Comparison of ENCODE assay signal across 1 cellular context in the genomic region with DNA sequence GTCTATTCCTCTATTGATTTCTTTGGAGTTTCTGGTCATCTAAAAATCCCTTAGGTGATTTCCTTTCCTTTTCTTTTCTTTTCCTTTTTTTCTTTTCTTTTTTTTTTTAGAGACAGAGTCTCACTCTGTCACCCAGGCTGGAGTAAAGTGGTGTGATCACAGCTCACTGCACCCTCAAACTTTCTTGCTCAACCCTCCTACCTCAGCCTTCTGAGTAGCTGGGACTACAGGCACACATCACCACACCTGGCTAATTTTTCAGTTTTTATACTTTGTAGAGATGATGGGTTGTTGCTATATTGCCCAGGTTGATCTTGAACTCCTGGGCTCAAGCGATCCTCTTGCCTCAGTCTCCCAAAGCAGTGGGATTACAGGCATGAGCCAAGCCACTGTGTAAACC.
TF ChIP-seq lines count a peak whose summit lies in the region.

No MANE protein-coding gene starts in this region.

TF ChIP-seq in WTC11, 78 proteins besides CTCF, POLR2A, EP300 and RAD21 (continued from another document):
- TF ChIP-seq, protein P1, sequence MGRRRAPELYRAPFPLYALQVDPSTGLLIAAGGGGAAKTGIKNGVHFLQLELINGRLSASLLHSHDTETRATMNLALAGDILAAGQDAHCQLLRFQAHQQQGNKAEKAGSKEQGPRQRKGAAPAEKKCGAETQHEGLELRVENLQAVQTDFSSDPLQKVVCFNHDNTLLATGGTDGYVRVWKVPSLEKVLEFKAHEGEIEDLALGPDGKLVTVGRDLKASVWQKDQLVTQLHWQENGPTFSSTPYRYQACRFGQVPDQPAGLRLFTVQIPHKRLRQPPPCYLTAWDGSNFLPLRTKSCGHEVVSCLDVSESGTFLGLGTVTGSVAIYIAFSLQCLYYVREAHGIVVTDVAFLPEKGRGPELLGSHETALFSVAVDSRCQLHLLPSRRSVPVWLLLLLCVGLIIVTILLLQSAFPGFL (CRISPR knock-in tag; IDR thresholded peaks at IDR 0.05; ENCODE audit: borderline replicate concordance) = no peak
- no peak for TF ChIP-seq SMAD4 (CRISPR knock-in tag; IDR thresholded peaks at IDR 0.05)
- TF ChIP-seq, protein P2, sequence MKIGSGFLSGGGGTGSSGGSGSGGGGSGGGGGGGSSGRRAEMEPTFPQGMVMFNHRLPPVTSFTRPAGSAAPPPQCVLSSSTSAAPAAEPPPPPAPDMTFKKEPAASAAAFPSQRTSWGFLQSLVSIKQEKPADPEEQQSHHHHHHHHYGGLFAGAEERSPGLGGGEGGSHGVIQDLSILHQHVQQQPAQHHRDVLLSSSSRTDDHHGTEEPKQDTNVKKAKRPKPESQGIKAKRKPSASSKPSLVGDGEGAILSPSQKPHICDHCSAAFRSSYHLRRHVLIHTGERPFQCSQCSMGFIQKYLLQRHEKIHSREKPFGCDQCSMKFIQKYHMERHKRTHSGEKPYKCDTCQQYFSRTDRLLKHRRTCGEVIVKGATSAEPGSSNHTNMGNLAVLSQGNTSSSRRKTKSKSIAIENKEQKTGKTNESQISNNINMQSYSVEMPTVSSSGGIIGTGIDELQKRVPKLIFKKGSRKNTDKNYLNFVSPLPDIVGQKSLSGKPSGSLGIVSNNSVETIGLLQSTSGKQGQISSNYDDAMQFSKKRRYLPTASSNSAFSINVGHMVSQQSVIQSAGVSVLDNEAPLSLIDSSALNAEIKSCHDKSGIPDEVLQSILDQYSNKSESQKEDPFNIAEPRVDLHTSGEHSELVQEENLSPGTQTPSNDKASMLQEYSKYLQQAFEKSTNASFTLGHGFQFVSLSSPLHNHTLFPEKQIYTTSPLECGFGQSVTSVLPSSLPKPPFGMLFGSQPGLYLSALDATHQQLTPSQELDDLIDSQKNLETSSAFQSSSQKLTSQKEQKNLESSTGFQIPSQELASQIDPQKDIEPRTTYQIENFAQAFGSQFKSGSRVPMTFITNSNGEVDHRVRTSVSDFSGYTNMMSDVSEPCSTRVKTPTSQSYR (CRISPR knock-in tag; IDR thresholded peaks at IDR 0.05) = no peak
- TF ChIP-seq ZNF219 (CRISPR knock-in tag; IDR thresholded peaks at IDR 0.05; ENCODE audit: borderline replicate concordance) = no peak
- TF ChIP-seq, protein P3, sequence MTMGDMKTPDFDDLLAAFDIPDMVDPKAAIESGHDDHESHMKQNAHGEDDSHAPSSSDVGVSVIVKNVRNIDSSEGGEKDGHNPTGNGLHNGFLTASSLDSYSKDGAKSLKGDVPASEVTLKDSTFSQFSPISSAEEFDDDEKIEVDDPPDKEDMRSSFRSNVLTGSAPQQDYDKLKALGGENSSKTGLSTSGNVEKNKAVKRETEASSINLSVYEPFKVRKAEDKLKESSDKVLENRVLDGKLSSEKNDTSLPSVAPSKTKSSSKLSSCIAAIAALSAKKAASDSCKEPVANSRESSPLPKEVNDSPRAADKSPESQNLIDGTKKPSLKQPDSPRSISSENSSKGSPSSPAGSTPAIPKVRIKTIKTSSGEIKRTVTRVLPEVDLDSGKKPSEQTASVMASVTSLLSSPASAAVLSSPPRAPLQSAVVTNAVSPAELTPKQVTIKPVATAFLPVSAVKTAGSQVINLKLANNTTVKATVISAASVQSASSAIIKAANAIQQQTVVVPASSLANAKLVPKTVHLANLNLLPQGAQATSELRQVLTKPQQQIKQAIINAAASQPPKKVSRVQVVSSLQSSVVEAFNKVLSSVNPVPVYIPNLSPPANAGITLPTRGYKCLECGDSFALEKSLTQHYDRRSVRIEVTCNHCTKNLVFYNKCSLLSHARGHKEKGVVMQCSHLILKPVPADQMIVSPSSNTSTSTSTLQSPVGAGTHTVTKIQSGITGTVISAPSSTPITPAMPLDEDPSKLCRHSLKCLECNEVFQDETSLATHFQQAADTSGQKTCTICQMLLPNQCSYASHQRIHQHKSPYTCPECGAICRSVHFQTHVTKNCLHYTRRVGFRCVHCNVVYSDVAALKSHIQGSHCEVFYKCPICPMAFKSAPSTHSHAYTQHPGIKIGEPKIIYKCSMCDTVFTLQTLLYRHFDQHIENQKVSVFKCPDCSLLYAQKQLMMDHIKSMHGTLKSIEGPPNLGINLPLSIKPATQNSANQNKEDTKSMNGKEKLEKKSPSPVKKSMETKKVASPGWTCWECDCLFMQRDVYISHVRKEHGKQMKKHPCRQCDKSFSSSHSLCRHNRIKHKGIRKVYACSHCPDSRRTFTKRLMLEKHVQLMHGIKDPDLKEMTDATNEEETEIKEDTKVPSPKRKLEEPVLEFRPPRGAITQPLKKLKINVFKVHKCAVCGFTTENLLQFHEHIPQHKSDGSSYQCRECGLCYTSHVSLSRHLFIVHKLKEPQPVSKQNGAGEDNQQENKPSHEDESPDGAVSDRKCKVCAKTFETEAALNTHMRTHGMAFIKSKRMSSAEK (CRISPR knock-in tag; IDR thresholded peaks at IDR 0.05; ENCODE audit: borderline replicate concordance) = no peak
- no peak for TF ChIP-seq ZNF423 (CRISPR knock-in tag; IDR thresholded peaks at IDR 0.05)
